Comparison of ENCODE assay signal across 34 cellular contexts in the genomic region with DNA sequence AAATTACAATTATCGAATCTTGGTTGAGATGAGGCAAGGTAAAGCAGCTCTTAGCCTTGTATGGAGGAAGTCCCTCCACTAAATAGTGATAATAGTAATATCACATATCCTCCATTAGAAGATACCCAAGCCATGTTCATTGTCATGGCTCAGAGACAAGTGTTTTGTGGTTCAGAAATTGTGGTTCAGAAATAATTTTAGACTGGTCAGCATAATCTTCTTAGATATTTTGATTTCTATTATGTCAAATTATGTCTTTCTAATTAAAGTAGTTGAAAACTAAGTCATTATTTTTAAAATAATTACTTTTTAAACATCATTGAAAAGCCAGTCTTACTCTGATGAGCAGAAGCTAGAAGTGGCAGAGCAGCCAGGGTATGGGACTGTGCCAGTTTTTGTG.
"Had no signal": no experiment of that assay in that cellular context is flagged by ENCODE, and none has a peak within 500 bp of the region (broad histone marks: within the 10 kb centered on the region; RNA-seq: fewer than 3 reads in every experiment).

No MANE protein-coding gene starts in this region.

- H3K4me3 ChIP-seq: adrenal gland, ascending aorta, body of pancreas, breast epithelium, cardiac muscle cell had no signal

- FAIRE-seq: astrocyte, bronchial epithelial cell had no signal

- DNase-seq: activated effector memory CD4-positive, alpha-beta T cell treated with anti-CD3 and anti-CD28 coated beads, Interleukin-2, amount 50 U/mL, for 16 hours; activated effector memory CD4-positive, alpha-beta T cell treated with Interleukin-2 at 50 U/mL for 16 hours; activated gamma-delta T cell; activated gamma-delta T cell treated with Interleukin-2 at 50 U/mL for 16 hours; activated naive CD4-positive, alpha-beta T cell; activated naive CD4-positive, alpha-beta T cell treated with anti-CD3 and anti-CD28 coated beads for 36 hours; activated naive CD4-positive, alpha-beta T cell treated with anti-CD3 and anti-CD28 coated beads, Interleukin-2, amount 10 ng/mL, durations not matched to agents 7 days and 5 days; activated naive CD4-positive, alpha-beta T cell treated with anti-CD3 and anti-CD28 coated beads, Interleukin-2, amount 50 U/mL, for 16 hours; activated naive CD4-positive, alpha-beta T cell treated with Interleukin-2 at 50 U/mL for 16 hours; activated naive CD8-positive, alpha-beta T cell treated with anti-CD3 and anti-CD28 coated beads for 36 hours; activated naive CD8-positive, alpha-beta T cell treated with anti-CD3 and anti-CD28 coated beads, Interleukin-2, amount 10 ng/mL, durations not matched to agents 7 days and 5 days; activated naive CD8-positive, alpha-beta T cell treated with anti-CD3 and anti-CD28 coated beads, Interleukin-2, amount 50 U/mL, for 24 hours; activated T-cell treated with anti-CD3 and anti-CD28 coated beads, Interleukin-2, amount 50 U/mL, for 1 hour; activated T-cell treated with anti-CD3 and anti-CD28 coated beads, Interleukin-2, amount 50 U/mL, for 24 hours; activated T-cell treated with anti-CD3 and anti-CD28 coated beads, Interleukin-2, amount 50 U/mL, for 4 hours; activated T-cell treated with anti-CD3 and anti-CD28 coated beads, Interleukin-2, amount 50 U/mL, for 48 hours; activated T-cell treated with anti-CD3 and anti-CD28 coated beads, Interleukin-2, amount 50 U/mL, for 72 hours; adrenal gland; amniotic stem cell; amygdala; anterior cingulate cortex; aorta; body of pancreas; brain microvascular endothelial cell; caudate nucleus; central memory CD4-positive, alpha-beta T cell; cerebellar nuclear complex had no signal

- ATAC-seq: activated naive CD4-positive, alpha-beta T cell treated with anti-CD3 and anti-CD28 coated beads, Interleukin-2, amount 50 U/mL, for 72 hours; activated naive CD8-positive, alpha-beta T cell treated with anti-CD3 and anti-CD28 coated beads, Interleukin-2, amount 50 U/mL, for 24 hours; activated T-cell treated with anti-CD3 and anti-CD28 coated beads, Interleukin-2, amount 50 U/mL, for 4 hours; activated T-cell treated with anti-CD3 and anti-CD28 coated beads, Interleukin-2, amount 50 U/mL, for 72 hours; activated T-helper 17 cell treated with anti-CD3 and anti-CD28 coated beads, Interleukin-2, amount 50 U/mL, for 72 hours; body of pancreas had no signal

- H3K36me3 ChIP-seq: adrenal gland, ascending aorta, brain microvascular endothelial cell, breast epithelium, cardiac muscle cell had no signal

- H3K9me3 ChIP-seq: adrenal gland, ascending aorta, body of pancreas, breast epithelium had no signal

- H3K4me1 ChIP-seq: adrenal gland, ascending aorta, body of pancreas, breast epithelium had no signal

- H3K27me3 ChIP-seq: ascending aorta, body of pancreas, brain microvascular endothelial cell, breast epithelium, cardiac muscle cell had no signal

- H3K27ac ChIP-seq: adrenal gland, ascending aorta, body of pancreas, brain microvascular endothelial cell, breast epithelium, cardiac muscle cell had no signal
